Comparison of ENCODE assay signal across 8 cellular contexts in the genomic region with DNA sequence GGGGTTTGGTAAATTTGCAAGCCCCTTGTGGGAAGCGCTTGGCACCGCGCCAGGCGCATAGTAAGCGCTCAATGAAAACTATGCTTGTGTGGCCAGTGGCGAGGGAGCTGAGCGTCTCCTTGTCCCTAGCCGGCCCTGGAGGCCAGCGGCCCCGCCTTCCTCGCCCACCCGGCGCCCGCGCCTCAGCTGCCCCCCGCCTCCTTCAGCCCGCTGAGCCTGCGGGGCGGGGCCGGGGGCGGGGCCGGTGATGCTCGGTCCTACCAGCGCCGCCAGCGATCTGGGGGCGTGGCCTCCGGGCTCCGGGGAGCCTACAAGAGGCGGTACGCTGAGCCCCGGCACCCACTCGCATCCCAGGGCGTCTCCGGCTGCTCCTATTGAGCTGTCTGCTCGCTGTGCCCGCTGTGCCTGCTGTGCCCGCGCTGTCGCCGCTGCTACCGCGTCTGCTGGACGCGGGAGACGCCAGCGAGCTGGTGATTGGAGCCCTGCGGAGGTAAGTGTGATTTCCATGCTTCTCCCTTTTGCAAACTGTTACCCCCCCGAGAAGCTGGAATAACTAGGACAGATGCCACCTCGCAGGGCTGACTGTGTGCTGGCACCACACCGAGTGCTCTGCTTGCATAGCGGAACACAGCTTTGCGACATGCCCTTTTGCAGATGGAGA. TPM values are rescaled to one million over a fixed set of nuclear protein-coding genes. Genes with fewer than 3 reads are reported as not detected.
DNase-seq lines count a peak whose midpoint lies in the region; ATAC-seq and TF ChIP-seq lines count a peak whose summit lies in the region.

A gene with protein sequence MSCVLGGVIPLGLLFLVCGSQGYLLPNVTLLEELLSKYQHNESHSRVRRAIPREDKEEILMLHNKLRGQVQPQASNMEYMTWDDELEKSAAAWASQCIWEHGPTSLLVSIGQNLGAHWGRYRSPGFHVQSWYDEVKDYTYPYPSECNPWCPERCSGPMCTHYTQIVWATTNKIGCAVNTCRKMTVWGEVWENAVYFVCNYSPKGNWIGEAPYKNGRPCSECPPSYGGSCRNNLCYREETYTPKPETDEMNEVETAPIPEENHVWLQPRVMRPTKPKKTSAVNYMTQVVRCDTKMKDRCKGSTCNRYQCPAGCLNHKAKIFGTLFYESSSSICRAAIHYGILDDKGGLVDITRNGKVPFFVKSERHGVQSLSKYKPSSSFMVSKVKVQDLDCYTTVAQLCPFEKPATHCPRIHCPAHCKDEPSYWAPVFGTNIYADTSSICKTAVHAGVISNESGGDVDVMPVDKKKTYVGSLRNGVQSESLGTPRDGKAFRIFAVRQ (plus strand): TSS at position 342 of the 661 bp plus-strand sequence. CDS start 18,511 bp downstream, outside the sequence.

- no peaks in the 10 kb centered on the region for H3K9me3 Mint-ChIP-seq in nephron
- H3K9me3 Mint-ChIP-seq in stimulated activated memory B cell treated with anti-CD40 and anti-IgM and Interleukin-4, amounts not matched to agents 10 μg/mL and 1 μg/mL and 100 μg/mL, for 72 hours, result peaks cover 2% of the 10 kb centered on the region

- peak within 1 kb of the TSS; percentile 96 for H3K4me3 ChIP-seq in fibroblast of villous mesenchyme (ENCODE audit: low read depth, low read length)

- peak; percentile 94 for DNase-seq in Daoy (ENCODE audit: low read depth)
- peak; percentile 90 for DNase-seq in M059J (ENCODE audit: low read depth)
- DNase-seq in SHP77 treated with DMSO at 0.1 percent for 48 hours (lab: John Stamatoyannopoulos, UW), result peak; percentile 88
- peak; percentile 71 for DNase-seq in activated gamma-delta T cell treated with anti-CD3 and anti-CD28 coated beads, Interleukin-2, amount 50 U/mL, for 16 hours (ENCODE audit: low read depth)
- peak; percentile 92 for DNase-seq in fibroblast of villous mesenchyme (ENCODE audit: low read depth)

- peaks cover 61% of the 10 kb centered on the region for H3K27me3 Mint-ChIP-seq in nephron (ENCODE audit: low read depth)
- H3K27me3 Mint-ChIP-seq in stimulated activated memory B cell treated with anti-CD40 and anti-IgM and Interleukin-4, amounts not matched to agents 10 μg/mL and 1 μg/mL and 100 μg/mL, for 72 hours, result peaks cover 82% of the 10 kb centered on the region

- TF ChIP-seq CTCF in fibroblast of villous mesenchyme (IDR thresholded peaks at IDR 0.05; ENCODE audit: insufficient read depth, low read depth, low read length) (no peak), nephron (IDR thresholded peaks at IDR 0.05; ENCODE audit: unreplicated experiment in 3 of 3) (no peak)

- ATAC-seq in stimulated activated memory B cell treated with anti-CD40 and anti-IgM and Interleukin-4, amounts not matched to agents 10 μg/mL and 1 μg/mL and 100 μg/mL, for 72 hours, result peak; percentile 76
- no peak for ATAC-seq in GM19324 (IDR thresholded peaks at IDR 0.05; ENCODE audit: low FRiP score, unreplicated experiment)

- no peaks in the 10 kb centered on the region for H3K36me3 Mint-ChIP-seq in nephron (ENCODE audit: low read depth)
- no peaks in the 10 kb centered on the region for H3K36me3 Mint-ChIP-seq in stimulated activated memory B cell treated with anti-CD40 and anti-IgM and Interleukin-4, amounts not matched to agents 10 μg/mL and 1 μg/mL and 100 μg/mL, for 72 hours

- no peak within 1 kb of the TSS for H3K27ac Mint-ChIP-seq in nephron
- H3K27ac Mint-ChIP-seq in stimulated activated memory B cell treated with anti-CD40 and anti-IgM and Interleukin-4, amounts not matched to agents 10 μg/mL and 1 μg/mL and 100 μg/mL, for 72 hours, result no peak within 1 kb of the TSS

- peaks cover 38% of the 10 kb centered on the region for H3K4me1 Mint-ChIP-seq in nephron
- H3K4me1 Mint-ChIP-seq in stimulated activated memory B cell treated with anti-CD40 and anti-IgM and Interleukin-4, amounts not matched to agents 10 μg/mL and 1 μg/mL and 100 μg/mL, for 72 hours, result peaks cover 12% of the 10 kb centered on the region

- H3K4me3 Mint-ChIP-seq in nephron, result peak within 1 kb of the TSS; percentile 87 to 88 (median 87)
- H3K4me3 Mint-ChIP-seq in stimulated activated memory B cell treated with anti-CD40 and anti-IgM and Interleukin-4, amounts not matched to agents 10 μg/mL and 1 μg/mL and 100 μg/mL, for 72 hours, result peak within 1 kb of the TSS; percentile 6

RNA-seq across cellular contexts. Expression of the gene that starts here (rescaled TPM):
- total RNA-seq in Daoy (2014; rRNA removed; shearing (Covaris generic)), result 21.6 and 25.7 TPM in 2 replicates
- 22.7 and 37.3 TPM in 2 replicates for total RNA-seq in M059J (2014; rRNA removed; shearing (Covaris generic))
- 44.0 and 87.3 TPM in 2 replicates for total RNA-seq in fibroblast of villous mesenchyme
